Comparison of ENCODE assay signal across 8 cellular contexts in genomic region chr1:54475357-54476230, GRCh38.
DNase-seq lines count a peak whose midpoint lies in the region; ATAC-seq and TF ChIP-seq lines count a peak whose summit lies in the region.

No MANE protein-coding gene starts in this region.

- H3K27me3 ChIP-seq in BLaER1 treated with 17β-estradiol and CSF1 and Interleukin-3, amounts not matched to agents 10 nM and 100 nM: peaks cover 0 to 21% (median 0%) of the 10 kb centered on the region in 11 experiments; a peak in 7 of 22 replicates
- no peaks in the 10 kb centered on the region for H3K27me3 ChIP-seq in naive thymus-derived CD4-positive, alpha-beta T cell (ENCODE audit: control insufficient read depth in 2 of 2, insufficient read depth in 2 of 2, low read length in 2 of 2)
- peaks cover 9% of the 10 kb centered on the region; the same call in 1 of the 2 replicates for H3K27me3 ChIP-seq in MM.1S (replicated peaks; ENCODE audit: insufficient read depth, low read length)

- H3K9me3 ChIP-seq in BLaER1 treated with 17β-estradiol and CSF1 and Interleukin-3, amounts not matched to agents 10 nM and 100 nM (replicated peaks in 1 of 11): peaks cover 0 to under 1% (median 0%) of the 10 kb centered on the region in 11 experiments; a peak in 1 of 22 replicates
- H3K9me3 ChIP-seq in naive thymus-derived CD4-positive, alpha-beta T cell (ENCODE audit: control insufficient read depth in 2 of 3, low read length in 3 of 3): no peaks in the 10 kb centered on the region
- no peaks in the 10 kb centered on the region for H3K9me3 ChIP-seq in MM.1S (replicated peaks; ENCODE audit: insufficient read depth, low read length)

- POLR2A ChIA-PET in naive thymus-derived CD4-positive, alpha-beta T cell (lab: Charles Lee): interaction anchor here (1.2 to 6.8 kb wide), 4 partner anchors 8 to 69 kb away, joined by 5 to 45 read pairs (median 14); partner anchors contain the start of gene SSBP3

- H3K9me2 ChIP-seq in MM.1S (replicated peaks; ENCODE audit: insufficient read depth, low read length): no peaks in the 10 kb centered on the region

- peaks cover 9% of the 10 kb centered on the region for H3K27me3 Mint-ChIP-seq in brain
- peaks cover 0 to 27% (median 0%) of the 10 kb centered on the region in 5 donors for H3K27me3 Mint-ChIP-seq in naive thymus-derived CD4-positive, alpha-beta T cell

- TF ChIP-seq CTCF in brain (conservative IDR thresholded peaks at IDR 0.05): no peak
- no peak for TF ChIP-seq CTCF in MM.1S (IDR thresholded peaks at IDR 0.05; ENCODE audit: low read length)

- no peaks in the 10 kb centered on the region for H3K36me3 ChIP-seq in BLaER1 treated with 17β-estradiol and CSF1 and Interleukin-3, amounts not matched to agents 10 nM and 100 nM
- H3K36me3 ChIP-seq in naive thymus-derived CD4-positive, alpha-beta T cell (ENCODE audit: control insufficient read depth in 2 of 3, insufficient read depth in 3 of 3, low read length in 3 of 3): no peaks in the 10 kb centered on the region
- no peaks in the 10 kb centered on the region for H3K36me3 ChIP-seq in MM.1S (replicated peaks; ENCODE audit: insufficient read depth, low read length)

- CTCF ChIA-PET in naive thymus-derived CD4-positive, alpha-beta T cell (lab: Charles Lee): no interaction called here

- intact Hi-C loops in naive thymus-derived CD4-positive, alpha-beta T cell (cut with micrococcal nuclease): loop anchor here in 1 of 2 donors (1.0 kb wide), 2 partner anchors 8 to 15 kb away; no protein-coding TSS in a partner anchor

- H3K9ac ChIP-seq in BLaER1 treated with 17β-estradiol and CSF1 and Interleukin-3, amounts not matched to agents 10 nM and 100 nM: peak overlapping the region in 9 of 11 experiments; percentile 38 to 70 (median 51); a peak in 15 of 22 replicates
- no peak overlapping the region for H3K9ac ChIP-seq in MM.1S (ENCODE audit: low read length)

- H3K27ac Mint-ChIP-seq in brain: peak overlapping the region; percentile 64 to 99 (median 88)
- peak overlapping the region; percentile 70 to 98 (median 92) for H3K27ac Mint-ChIP-seq in naive thymus-derived CD4-positive, alpha-beta T cell

- H2AFZ ChIP-seq in MM.1S (ENCODE audit: low read length): no peak overlapping the region

- peak overlapping the region; percentile 84 to 96 (median 92) for H3K4me2 ChIP-seq in BLaER1 treated with 17β-estradiol and CSF1 and Interleukin-3, amounts not matched to agents 10 nM and 100 nM
- H3K4me2 ChIP-seq in MM.1S (ENCODE audit: low read depth, low read length): no peak overlapping the region

- peaks cover 46 to 90% (median 72%) of the 10 kb centered on the region in 10 experiments for H3K4me1 ChIP-seq in BLaER1 treated with 17β-estradiol and CSF1 and Interleukin-3, amounts not matched to agents 10 nM and 100 nM
- peaks cover 38 to 42% of the 10 kb centered on the region in 2 donors for H3K4me1 ChIP-seq in naive thymus-derived CD4-positive, alpha-beta T cell (ENCODE audit: control insufficient read depth in 2 of 2, insufficient read depth in 2 of 2, low read length in 2 of 2)
- no peaks in the 10 kb centered on the region for H3K4me1 ChIP-seq in MM.1S (ENCODE audit: low read length)

- H3K27ac ChIP-seq in BLaER1 treated with 17β-estradiol and CSF1 and Interleukin-3, amounts not matched to agents 10 nM and 100 nM: peak overlapping the region in 9 of 11 experiments; percentile 14 to 72 (median 65); a peak in 17 of 22 replicates
- peak overlapping the region; percentile 64 for H3K27ac ChIP-seq in naive thymus-derived CD4-positive, alpha-beta T cell (ENCODE audit: low read depth, low read length)
- no peak overlapping the region for H3K27ac ChIP-seq in MM.1S (ENCODE audit: low read length)

- H3K4me3 Mint-ChIP-seq in brain: peak overlapping the region in 4 of 5 experiments; percentile 18 to 65 (median 64)
- peak overlapping the region; percentile 39 to 89 (median 78) for H3K4me3 Mint-ChIP-seq in naive thymus-derived CD4-positive, alpha-beta T cell

- H3K4me1 Mint-ChIP-seq in brain: peaks cover 64% of the 10 kb centered on the region
- H3K4me1 Mint-ChIP-seq in naive thymus-derived CD4-positive, alpha-beta T cell: peaks cover 32 to 70% (median 63%) of the 10 kb centered on the region in 7 donors

- DNase-seq in NCI-H69 (lab: John Stamatoyannopoulos, UW) (peak; percentile 68), DMS79 treated with DMSO at 0.1 percent for 48 hours (lab: John Stamatoyannopoulos, UW) (no peak), DMS79 (lab: John Stamatoyannopoulos, UW) (no peak), MM.1S (no peak)
- peak in 7 of 9 donors; percentile 56 to 66 (median 62) for DNase-seq in naive thymus-derived CD4-positive, alpha-beta T cell

- H3K36me3 Mint-ChIP-seq in brain: no peaks in the 10 kb centered on the region
- peaks cover 0 to 13% (median 0%) of the 10 kb centered on the region in 5 donors for H3K36me3 Mint-ChIP-seq in naive thymus-derived CD4-positive, alpha-beta T cell

- ATAC-seq in naive thymus-derived CD4-positive, alpha-beta T cell: peak; percentile 73
- no peak for ATAC-seq in GM21737 (IDR thresholded peaks at IDR 0.05; ENCODE audit: unreplicated experiment)

- peak overlapping the region; percentile 39 to 67 (median 52); a peak in 18 of 20 replicates for H3K4me3 ChIP-seq in BLaER1 treated with 17β-estradiol and CSF1 and Interleukin-3, amounts not matched to agents 10 nM and 100 nM
- H3K4me3 ChIP-seq in naive thymus-derived CD4-positive, alpha-beta T cell (ENCODE audit: low read length): peak overlapping the region; percentile 53
- H3K4me3 ChIP-seq in MM.1S (ENCODE audit: low read length): no peak overlapping the region

- H3F3A ChIP-seq in MM.1S (ENCODE audit: insufficient read depth, low read length): no peaks in the 10 kb centered on the region

- peaks cover 0 to 8% (median 0%) of the 10 kb centered on the region in 5 experiments for H3K9me3 Mint-ChIP-seq in brain
- no peaks in the 10 kb centered on the region for H3K9me3 Mint-ChIP-seq in naive thymus-derived CD4-positive, alpha-beta T cell

- H3K79me2 ChIP-seq in MM.1S (ENCODE audit: low read length): no peaks in the 10 kb centered on the region

- no peaks in the 10 kb centered on the region for H4K20me1 ChIP-seq in BLaER1 treated with 17β-estradiol and CSF1 and Interleukin-3, amounts not matched to agents 10 nM and 100 nM
- H4K20me1 ChIP-seq in MM.1S (ENCODE audit: insufficient read depth, low read length): no peaks in the 10 kb centered on the region

Comparison
In these comparisons a context has a peak if more than half of its experiments do, and no peak if none do; other contexts are left out.
1. DNase-seq: peak in NCI-H69 (single experiment) and naive thymus-derived CD4-positive, alpha-beta T cell (7 of 9); none in DMS79 treated with DMSO at 0.1 percent for 48 hours (single experiment), DMS79 (single experiment) and MM.1S (single experiment).